ENCODE assay signal across 24 cellular contexts in the genomic region with DNA sequence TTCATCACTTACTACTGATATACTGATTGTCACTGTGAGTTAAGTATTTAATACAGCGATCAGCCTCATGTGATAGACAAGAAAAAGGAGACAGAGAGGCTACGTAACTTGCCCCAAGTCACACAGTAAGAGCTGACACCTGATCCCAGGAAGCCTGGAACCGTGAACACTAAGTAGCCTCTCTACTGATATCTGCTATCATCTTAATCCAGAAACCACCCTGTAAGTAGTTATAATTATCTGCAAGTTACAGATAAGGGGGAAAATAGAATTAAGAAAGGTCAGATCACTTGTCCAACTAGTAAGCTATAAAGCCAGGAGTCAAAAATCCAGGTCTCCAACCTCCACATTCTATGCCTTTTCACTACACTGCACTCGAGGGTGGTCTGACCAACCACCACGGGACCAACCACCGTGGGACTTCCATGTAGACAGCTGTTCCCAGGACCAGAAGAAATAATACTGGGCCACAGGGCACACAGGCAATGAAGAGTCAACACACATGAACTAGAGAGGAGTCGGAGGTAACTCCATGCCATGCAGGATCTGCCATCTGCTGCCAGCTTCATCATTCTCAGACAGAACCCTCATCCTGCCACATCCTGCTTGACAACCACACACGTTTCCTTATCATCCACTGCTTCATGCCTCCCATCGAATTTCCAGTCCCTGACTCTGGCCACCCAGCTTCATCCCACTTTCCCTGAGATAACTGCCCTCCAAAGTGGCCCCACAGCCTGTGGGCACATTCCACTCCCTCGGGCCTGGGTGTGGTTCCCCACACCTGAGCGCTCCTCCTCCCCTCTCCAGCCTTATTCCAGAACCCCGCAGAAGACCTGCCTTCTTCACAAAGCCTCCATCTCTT. TPM values are rescaled to one million over a fixed set of nuclear protein-coding genes. Genes with fewer than 3 reads are reported as not detected.
DNase-seq lines count a peak whose midpoint lies in the region; ATAC-seq, FAIRE-seq and TF ChIP-seq lines count a peak whose summit lies in the region.
"Had no signal": no experiment of that assay in that cellular context is flagged by ENCODE, and none has a peak within 500 bp of the region (broad histone marks: within the 10 kb centered on the region; RNA-seq: fewer than 3 reads in every experiment).

No MANE protein-coding gene starts in this region.

- no TSS peak for BruUV-seq in Caco-2 (replicated peaks; lab: Mats Ljungman, UMichigan)
- TSS peak; percentile 34 for BruUV-seq in GM12878 (replicated peaks; lab: Mats Ljungman, UMichigan)

- in situ Hi-C loops in GM12878 (cut with MboI): no loop called here

- H3K4me3 ChIP-seq in Caco-2 (ENCODE audit: low read depth, low read length) (no peak overlapping the region), Karpas-422 (ENCODE audit: low read length) (no peak overlapping the region), GM12878 (no peak overlapping the region), osteoblast (ENCODE audit: insufficient read depth, low read length) (no peak overlapping the region)
- H3K4me3 ChIP-seq: body of pancreas, gastroesophageal sphincter, lung, neural progenitor cell, right atrium auricular region, thoracic aorta had no signal

- TF ChIP-seq POLR2A in GM12878 (IDR thresholded peaks at IDR 0.05; ENCODE audit: low read depth, low read length): no peak

- RAD21 ChIA-PET in GM12878 (lab: Charles Lee; ENCODE audit: unreplicated experiment): interaction anchor here (0.7 to 2.6 kb wide), 5 partner anchors 9 to 136 kb away, joined by 3 to 24 read pairs (median 3); no protein-coding TSS in a partner anchor

- H3K4me3 Mint-ChIP-seq in Caco-2 (ENCODE audit: unreplicated experiment): no peak overlapping the region
- H3K4me3 Mint-ChIP-seq: activated CD4-positive, alpha-beta T cell treated with anti-CD3 and anti-CD28 coated beads, Interleukin-2, amount 10 ng/mL, durations not matched to agents 24 days and 14 days; activated naive CD4-positive, alpha-beta T cell treated with anti-CD3 and anti-CD28 coated beads, Interleukin-2, amount 10 ng/mL, durations not matched to agents 7 days and 5 days; neural progenitor cell had no signal

- H3K36me3 Mint-ChIP-seq in Caco-2 (ENCODE audit: insufficient read depth, unreplicated experiment): peaks cover 14% of the 10 kb centered on the region
- H3K36me3 Mint-ChIP-seq: activated naive CD4-positive, alpha-beta T cell treated with anti-CD3 and anti-CD28 coated beads, Interleukin-2, amount 10 ng/mL, durations not matched to agents 7 days and 5 days; neural progenitor cell had no signal

- no peak for FAIRE-seq in GM12878 (lab: Jason Lieb, UNC)

- H3K27ac ChIP-seq in Karpas-422 (ENCODE audit: low read length) (peak overlapping the region; percentile 70), GM12878 (ENCODE audit: control insufficient read depth, insufficient read depth) (no peak overlapping the region), osteoblast (ENCODE audit: low read depth, low read length) (peak overlapping the region; percentile 40)
- H3K27ac ChIP-seq: body of pancreas, epithelial cell of prostate, HL-60, neural progenitor cell, thoracic aorta had no signal

- no peaks in the 10 kb centered on the region for H3K9me3 Mint-ChIP-seq in Caco-2 (ENCODE audit: unreplicated experiment)
- H3K9me3 Mint-ChIP-seq: activated CD4-positive, alpha-beta T cell treated with anti-CD3 and anti-CD28 coated beads, Interleukin-2, amount 10 ng/mL, durations not matched to agents 24 days and 14 days; activated naive CD4-positive, alpha-beta T cell treated with anti-CD3 and anti-CD28 coated beads, Interleukin-2, amount 10 ng/mL, durations not matched to agents 7 days and 5 days; neural progenitor cell had no signal

- H3K27ac Mint-ChIP-seq in Caco-2 (ENCODE audit: unreplicated experiment): peak overlapping the region; percentile 40
- H3K27ac Mint-ChIP-seq: activated CD4-positive, alpha-beta T cell treated with anti-CD3 and anti-CD28 coated beads, Interleukin-2, amount 10 ng/mL, durations not matched to agents 24 days and 14 days; activated naive CD4-positive, alpha-beta T cell treated with anti-CD3 and anti-CD28 coated beads, Interleukin-2, amount 10 ng/mL, durations not matched to agents 7 days and 5 days; neural progenitor cell had no signal

- H3K9me2 ChIP-seq in Karpas-422 (replicated peaks; ENCODE audit: insufficient read depth, low read length): no peaks in the 10 kb centered on the region

- SMC1A ChIA-PET in GM12878 (lab: Charles Lee; ENCODE audit: uncharacterized antibody, unreplicated experiment): interaction anchor here (0.5 to 3.9 kb wide), 8 partner anchors 9 to 180 kb away, joined by 3 to 24 read pairs (median 4); no protein-coding TSS in a partner anchor

- POLR2A ChIA-PET in Caco-2 (lab: Charles Lee): no interaction called here
- POLR2A ChIA-PET in GM12878 (lab: Charles Lee): interaction anchor here (0.5 to 1.9 kb wide), 3 partner anchors 8 to 91 kb away, joined by 3 to 9 read pairs (median 5); no protein-coding TSS in a partner anchor

- H2AFZ ChIP-seq in Karpas-422 (ENCODE audit: low read length): no peak overlapping the region
- H2AFZ ChIP-seq in GM12878 (ENCODE audit: control insufficient read depth, low read depth, low read length): no peak overlapping the region
- H2AFZ ChIP-seq in osteoblast (ENCODE audit: low read length): no peak overlapping the region
- H2AFZ ChIP-seq: neural progenitor cell had no signal

- no peaks in the 10 kb centered on the region for H3K27me3 Mint-ChIP-seq in Caco-2 (ENCODE audit: insufficient read depth, unreplicated experiment)
- H3K27me3 Mint-ChIP-seq: activated CD4-positive, alpha-beta T cell treated with anti-CD3 and anti-CD28 coated beads, Interleukin-2, amount 10 ng/mL, durations not matched to agents 24 days and 14 days; activated naive CD4-positive, alpha-beta T cell treated with anti-CD3 and anti-CD28 coated beads, Interleukin-2, amount 10 ng/mL, durations not matched to agents 7 days and 5 days had no signal

- DNase-seq in Caco-2 (no peak), Karpas-422 (no peak), GM12878 (ENCODE audit: low read depth, low spot score) (no peak), osteoblast (ENCODE audit: insufficient read length, low spot score, missing footprints) (no peak), kidney glomerular epithelial cell (lab: John Stamatoyannopoulos, UW) (no peak), NCI-H1417 (lab: John Stamatoyannopoulos, UW) (no peak), left cardiac atrium (no peak)
- DNase-seq: activated CD4-positive, alpha-beta T cell treated with anti-CD3 and anti-CD28 coated beads, Interleukin-2, amount 10 ng/mL, durations not matched to agents 24 days and 14 days; activated naive CD4-positive, alpha-beta T cell treated with anti-CD3 and anti-CD28 coated beads, Interleukin-2, amount 10 ng/mL, durations not matched to agents 7 days and 5 days; activated T-cell treated with anti-CD3 and anti-CD28 coated beads for 4 hours; body of pancreas; cortex of kidney; Kasumi-1; NCI-H446; SIG-M5; T-helper 9 cell had no signal

- ATAC-seq in GM12878 (no peak), left cardiac atrium (no peak), GM21723 (IDR thresholded peaks at IDR 0.05; ENCODE audit: unreplicated experiment) (no peak)
- ATAC-seq: body of pancreas, gastroesophageal sphincter had no signal

- peaks cover 99% of the 10 kb centered on the region for H3K79me2 ChIP-seq in Karpas-422 (ENCODE audit: low read length)
- H3K79me2 ChIP-seq in GM12878 (ENCODE audit: control insufficient read depth, insufficient read depth, low read length): peaks cover 29% of the 10 kb centered on the region
- peaks cover 96% of the 10 kb centered on the region for H3K79me2 ChIP-seq in osteoblast (ENCODE audit: insufficient read depth, low read length)

- WGBS in GM12878 (ENCODE audit: insufficient coverage, insufficient replicate concordance, low lambda C conversion rate, missing lambda C conversion rate): 51% methylated on average over 12 of the region's 12 CpGs

- H3K4me1 ChIP-seq in Caco-2 (peaks cover 33% of the 10 kb centered on the region), Karpas-422 (ENCODE audit: low read length) (peaks cover 76% of the 10 kb centered on the region), GM12878 (ENCODE audit: control insufficient read depth, insufficient read depth, low read length) (peaks cover 35% of the 10 kb centered on the region), osteoblast (ENCODE audit: insufficient read depth, low read length) (peaks cover 24% of the 10 kb centered on the region)

- no peaks in the 10 kb centered on the region for H3K9me3 ChIP-seq in Caco-2
- no peaks in the 10 kb centered on the region for H3K9me3 ChIP-seq in Karpas-422 (ENCODE audit: low read length)
- H3K9me3 ChIP-seq in GM12878 (replicated peaks; ENCODE audit: control insufficient read depth, insufficient read depth, low read length): no peaks in the 10 kb centered on the region
- H3K9me3 ChIP-seq in osteoblast (ENCODE audit: low read depth, low read length): no peaks in the 10 kb centered on the region
- H3K9me3 ChIP-seq: body of pancreas, gastroesophageal sphincter, right atrium auricular region, thoracic aorta had no signal

- H4K20me1 ChIP-seq in Karpas-422 (ENCODE audit: insufficient read depth, low read depth, low read length) (peaks cover 38% of the 10 kb centered on the region; the same call in 1 of the 2 replicates), GM12878 (ENCODE audit: control insufficient read depth, insufficient read depth) (peaks cover 9% of the 10 kb centered on the region), osteoblast (ENCODE audit: insufficient read depth, low read length) (peaks cover 2% of the 10 kb centered on the region)

- peaks cover 33% of the 10 kb centered on the region for H3K4me1 Mint-ChIP-seq in Caco-2 (ENCODE audit: low read depth, unreplicated experiment)
- H3K4me1 Mint-ChIP-seq: activated CD4-positive, alpha-beta T cell treated with anti-CD3 and anti-CD28 coated beads, Interleukin-2, amount 10 ng/mL, durations not matched to agents 24 days and 14 days had no signal

- intact Hi-C loops in Caco-2 (cut with micrococcal nuclease; ENCODE audit: unreplicated experiment) (no loop called here), GM12878 (cut with micrococcal nuclease; ENCODE audit: unreplicated experiment) (loop anchor here (2.0 kb wide), 1 partner anchor 111 kb away; a partner anchor contains a TSS), left cardiac atrium (cut with DNase I) (no loop called here)

- CTCF ChIA-PET in Caco-2 (lab: Charles Lee): no interaction called here
- CTCF ChIA-PET in GM12878 (lab: Yijun Ruan, JAX): interaction anchor here (0.7 to 1.7 kb wide), 4 partner anchors 9 to 97 kb away, joined by 3 to 9 read pairs (median 6); no protein-coding TSS in a partner anchor

- H3K4me2 ChIP-seq in Karpas-422 (ENCODE audit: low read depth, low read length, poor library complexity, severe bottlenecking) (no peak overlapping the region), GM12878 (ENCODE audit: control insufficient read depth, insufficient read depth) (peak overlapping the region; percentile 89), osteoblast (ENCODE audit: insufficient read depth, low read length) (no peak overlapping the region)
- H3K4me2 ChIP-seq: neural progenitor cell had no signal

- H3K9ac ChIP-seq in Karpas-422 (ENCODE audit: low read length) (no peak overlapping the region), GM12878 (ENCODE audit: control insufficient read depth, insufficient read depth, low read length) (no peak overlapping the region)
- H3K9ac ChIP-seq: neural progenitor cell had no signal

- H3K27me3 ChIP-seq in Caco-2 (replicated peaks; ENCODE audit: control insufficient read depth, insufficient read depth, low read length): no peaks in the 10 kb centered on the region
- H3K27me3 ChIP-seq in Karpas-422 (ENCODE audit: low read length): no peaks in the 10 kb centered on the region
- no peaks in the 10 kb centered on the region; a peak in 1 of 4 replicates for H3K27me3 ChIP-seq in GM12878 (replicated peaks in 1 of 2; ENCODE audit: control insufficient read depth in 2 of 2, insufficient read depth in 2 of 2, low read length in 1 of 2)
- no peaks in the 10 kb centered on the region for H3K27me3 ChIP-seq in osteoblast (ENCODE audit: insufficient read depth, low read length)
- H3K27me3 ChIP-seq: body of pancreas, gastroesophageal sphincter, neural progenitor cell, right atrium auricular region had no signal

- H3K36me3 ChIP-seq in Caco-2 (ENCODE audit: control insufficient read depth, insufficient read depth, low read length) (0 out of 2 replicates have a peak, but pooled peaks cover 1% of the 10 kb centered on the region), Karpas-422 (ENCODE audit: insufficient read depth, low read length) (peaks cover 11% of the 10 kb centered on the region; the same call in 1 of the 2 replicates), GM12878 (ENCODE audit: control insufficient read depth in 2 of 2, insufficient read depth in 2 of 2, low read length in 1 of 2) (peaks cover 8 to 14% of the 10 kb centered on the region in 2 experiments; a peak in 3 of 4 replicates), osteoblast (ENCODE audit: insufficient read depth, low read length) (no peaks in the 10 kb centered on the region)
- H3K36me3 ChIP-seq: gastroesophageal sphincter, neural progenitor cell, right atrium auricular region, thoracic aorta had no signal

- TF ChIP-seq CTCF in Caco-2 (IDR thresholded peaks at IDR 0.05; ENCODE audit: insufficient read depth in 1 of 2, low read depth in 1 of 2, low read length in 1 of 2, severe bottlenecking in 1 of 2, unreplicated experiment in 1 of 2) (no peak), GM12878 (IDR thresholded peaks at IDR 0.05 in 2 of 3, conservative IDR thresholded peaks at IDR 0.05 in 1 of 3; ENCODE audit: control insufficient read depth in 2 of 3, extremely low read depth in 1 of 3, insufficient read depth in 1 of 3, low read depth in 3 of 3, low read length in 3 of 3) (no peak), osteoblast (IDR thresholded peaks at IDR 0.05; ENCODE audit: extremely low read depth, low read depth, low read length) (no peak)

- TF ChIP-seq RAD21 in GM12878 (IDR thresholded peaks at IDR 0.05; ENCODE audit: insufficient read depth, low read depth, low read length): no peak

- TF ChIP-seq EP300 in GM12878 (IDR thresholded peaks at IDR 0.05; ENCODE audit: borderline replicate concordance in 1 of 2, control insufficient read depth in 1 of 2, low read depth in 2 of 2, low read length in 2 of 2): no peak

RNA-seq across cellular contexts. Expression of a gene that starts 58.6 kb away (rescaled TPM):
- total RNA-seq in Caco-2 (2022) (65.6 and 74.0 TPM in 2 replicates), GM12878 (2014; rRNA removed) (24.1 and 26.8 TPM in 2 replicates), GM12878 (2014; rRNA removed; fragmentation: Illumina TruSeq; extraction: Trizol) (27.0 and 30.5 TPM in 2 replicates), GM12878 (2021) (88.1 and 92.2 TPM in 2 replicates), osteoblast (35.1 and 39.5 TPM in 2 replicates), left cardiac atrium (10 to 100 TPM; 54.7 to 80.1 TPM)
- 54.9 and 64.1 TPM in 2 replicates for total RNA-seq in Karpas-422 (2014; rRNA removed; shearing (Covaris generic); ENCODE audit: low replicate concordance)
- 350 and 390 TPM in 2 replicates for total RNA-seq in GM12878 (2013; cell fraction: nucleolus; rRNA removed)
- 10.0 TPM for polyA plus RNA-seq in GM12878 (2011; ENCODE audit: low read depth)
- polyA plus RNA-seq in GM12878 (2011; rRNA removed) (12.6 and 21.2 TPM in 2 replicates), GM12878 (2014; fragmentation: Illumina TruSeq; extraction: Trizol) (44.7 and 57.4 TPM in 2 replicates), GM12878 (2014; fragmentation: Nextera tagmentation; extraction: Ambion mirVana) (1 to 10 TPM; 2.6 to 3.3 TPM), GM12878 (2014; rRNA removed) (30.8 and 36.1 TPM in 2 replicates), GM12878 (2016; fragmentation: Nextera tagmentation; extraction: Ambion mirVana) (10 to 100 TPM; 11.0 to 16.4 TPM)
- 10.7 and 12.7 TPM in 2 replicates for polyA plus RNA-seq in GM12878 (2011; cell fraction: cytosol; rRNA removed)
- polyA plus RNA-seq in GM12878 (2011; cell fraction: nucleus; rRNA removed): 68.4 and 143 TPM in 2 replicates
- polyA plus RNA-seq in GM12878 (2012): 17.8 and 21.9 TPM in 2 replicates
- polyA minus RNA-seq in GM12878 (2011; rRNA and poly(A)+ RNA removed): 47.1 and 52.2 TPM in 2 replicates
- 18.7 and 21.0 TPM in 2 replicates for polyA minus RNA-seq in GM12878 (2011; cell fraction: cytosol; rRNA and poly(A)+ RNA removed)
- polyA minus RNA-seq in GM12878 (2011; cell fraction: nucleus; rRNA and poly(A)+ RNA removed): 46.8 and 73.0 TPM in 2 replicates
